In genomic region chr19:10912619-10913018, GRCh38 we compare ENCODE assay signal across 20 cellular contexts. TPM values are rescaled to one million over a fixed set of nuclear protein-coding genes. Genes with fewer than 3 reads are reported as not detected.
DNase-seq lines count a peak whose midpoint lies in the region; FAIRE-seq and TF ChIP-seq lines count a peak whose summit lies in the region.
"Had no signal": no experiment of that assay in that cellular context is flagged by ENCODE, and none has a peak within 500 bp of the region (broad histone marks: within the 10 kb centered on the region; RNA-seq: fewer than 3 reads in every experiment).

No MANE protein-coding gene starts in this region.

- no peak overlapping the region for H4K12ac ChIP-seq in trophoblast cell (ENCODE audit: low read depth, low read length)

- no peak overlapping the region for H2BK120ac ChIP-seq in trophoblast cell (ENCODE audit: insufficient read depth, low read length, poor library complexity)

- H3K36me3 ChIP-seq in trophoblast cell (ENCODE audit: control insufficient read depth in 1 of 2, insufficient read depth in 2 of 2, low read length in 2 of 2) = peaks cover 60 to 61% of the 10 kb centered on the region in 2 experiments
- peaks cover 62% of the 10 kb centered on the region for H3K36me3 ChIP-seq in HAP-1 (replicated peaks)

- H3K4me3 Mint-ChIP-seq in glutamatergic neuron (ENCODE audit: unreplicated experiment) = no peak overlapping the region
- H3K4me3 Mint-ChIP-seq: CD14-positive monocyte; CD4-positive, alpha-beta memory T cell; GM23338; IgD-negative memory B cell had no signal

- CTCF ChIA-PET in RWPE1 (lab: Yijun Ruan, JAX) = interaction anchor here (0.6 to 1.1 kb wide), 2 partner anchors 48 to 196 kb away, joined by 4 to 6 read pairs; no protein-coding TSS in a partner anchor

- H3K4me3 ChIP-seq in trophoblast cell (ENCODE audit: low read depth, low read length) (no peak overlapping the region), HAP-1 (no peak overlapping the region)
- H3K4me3 ChIP-seq: BLaER1, GM23338 had no signal

- no peaks in the 10 kb centered on the region for H3K27me3 ChIP-seq in trophoblast cell (ENCODE audit: insufficient read depth, low read length)
- H3K27me3 ChIP-seq in HAP-1 (ENCODE audit: low read depth) = no peaks in the 10 kb centered on the region
- H3K27me3 ChIP-seq: BLaER1 had no signal

- no peak overlapping the region for H3K18ac ChIP-seq in trophoblast cell (ENCODE audit: low read length)

- H3K9ac ChIP-seq in trophoblast cell (ENCODE audit: low read length) = no peak overlapping the region
- H3K9ac ChIP-seq: BLaER1 had no signal

- no peak for DNase-seq in RWPE1 (ENCODE audit: low spot score)
- no peak for DNase-seq in glutamatergic neuron
- no peak for DNase-seq in trophoblast cell
- DNase-seq in DMS153 (lab: John Stamatoyannopoulos, UW) = no peak
- no peak for DNase-seq in NCI-H69 (lab: John Stamatoyannopoulos, UW)
- DNase-seq in HAP-1 (ENCODE audit: low spot score in 2 of 2) = no peak
- no peak for DNase-seq in GM12892 (ENCODE audit: insufficient read length)
- DNase-seq: 8988T; CD4-positive, alpha-beta memory T cell; DMS53; DND-41; EL had no signal

- no peak overlapping the region for H3K4ac ChIP-seq in trophoblast cell (ENCODE audit: low read depth, low read length)

- FAIRE-seq in GM12892 (lab: Jason Lieb, UNC) = no peak
- FAIRE-seq: GM12891, GM18507, H54, HepG2 had no signal

- TF ChIP-seq POLR2A in GM12892 (IDR thresholded peaks at IDR 0.05; ENCODE audit: low read depth, low read length) = no peak

- no peak overlapping the region for H3K14ac ChIP-seq in trophoblast cell (ENCODE audit: low read length)

- H3K23ac ChIP-seq in trophoblast cell (ENCODE audit: low read length) = no peak overlapping the region

- POLR2A ChIA-PET in RWPE1 (lab: Yijun Ruan, JAX; ENCODE audit: low non-redundant PET) = no interaction called here

- H3K4me1 Mint-ChIP-seq in glutamatergic neuron (ENCODE audit: low read depth, unreplicated experiment) = peaks cover 9% of the 10 kb centered on the region
- H3K4me1 Mint-ChIP-seq: CD4-positive, alpha-beta memory T cell; GM23338; IgD-negative memory B cell had no signal

- in situ Hi-C loops in HAP-1 (cut with MboI; ENCODE audit: low sequenced_read_pairs) = no loop called here

- peaks cover 9 to 12% of the 10 kb centered on the region in 2 experiments for H3K4me1 ChIP-seq in trophoblast cell (ENCODE audit: control insufficient read depth in 1 of 2, insufficient read depth in 2 of 2, low read length in 2 of 2)
- no peaks in the 10 kb centered on the region for H3K4me1 ChIP-seq in HAP-1
- H3K4me1 ChIP-seq: BLaER1 had no signal

- no peak overlapping the region for H2BK5ac ChIP-seq in trophoblast cell (ENCODE audit: low read depth, low read length, poor library complexity)

- no peaks in the 10 kb centered on the region for H3K79me2 ChIP-seq in trophoblast cell (ENCODE audit: control insufficient read depth, insufficient read depth, low read length, poor library complexity)

- H3K27ac ChIP-seq in RWPE1 (0 out of 2 replicates have a peak overlapping the region, but pooled peaks have one; percentile 94), trophoblast cell (ENCODE audit: low read depth, low read length) (no peak overlapping the region)
- H3K27ac ChIP-seq: BLaER1 had no signal

- no peak overlapping the region for H4K91ac ChIP-seq in trophoblast cell (ENCODE audit: low read depth, low read length)

- H3K4me2 ChIP-seq in trophoblast cell (ENCODE audit: low read length) = no peak overlapping the region
- H3K4me2 ChIP-seq: BLaER1, GM23338 had no signal

- H4K8ac ChIP-seq in trophoblast cell (ENCODE audit: low read depth, low read length) = no peak overlapping the region

- no peak overlapping the region for H2BK12ac ChIP-seq in trophoblast cell (ENCODE audit: low read length)

- peaks cover 3% of the 10 kb centered on the region for H3K79me1 ChIP-seq in trophoblast cell (ENCODE audit: low read length)

- H3K36me3 Mint-ChIP-seq in glutamatergic neuron (ENCODE audit: unreplicated experiment) = no peaks in the 10 kb centered on the region
- H3K36me3 Mint-ChIP-seq: IgD-negative memory B cell had no signal

- peaks cover 7% of the 10 kb centered on the region for H3K9me3 Mint-ChIP-seq in glutamatergic neuron (ENCODE audit: unreplicated experiment)
- H3K9me3 Mint-ChIP-seq: CD4-positive, alpha-beta memory T cell; GM23338; IgD-negative memory B cell had no signal

- H3K27me3 Mint-ChIP-seq in glutamatergic neuron (ENCODE audit: unreplicated experiment) = peaks cover 5% of the 10 kb centered on the region
- H3K27me3 Mint-ChIP-seq: CD4-positive, alpha-beta memory T cell; IgD-negative memory B cell had no signal

- peak overlapping the region; percentile 18 for H2AK5ac ChIP-seq in trophoblast cell (ENCODE audit: low read length)

- H3K27ac Mint-ChIP-seq in glutamatergic neuron (ENCODE audit: unreplicated experiment) = peak overlapping the region; percentile 55
- H3K27ac Mint-ChIP-seq: CD4-positive, alpha-beta memory T cell; GM23338; IgD-negative memory B cell had no signal

- H3K9me3 ChIP-seq in trophoblast cell (ENCODE audit: insufficient read depth, low read depth, low read length) = no peaks in the 10 kb centered on the region
- no peaks in the 10 kb centered on the region for H3K9me3 ChIP-seq in HAP-1
- H3K9me3 ChIP-seq: BLaER1 had no signal

- no CpG with 5 or more reads among the region's 18 CpGs for WGBS in trophoblast cell (ENCODE audit: extremely low coverage, insufficient coverage, insufficient read length)

- TF ChIP-seq CTCF in RWPE1 (conservative IDR thresholded peaks at IDR 0.05; ENCODE audit: low read depth) (no peak), glutamatergic neuron (IDR thresholded peaks at IDR 0.05; ENCODE audit: partially characterized antibody, unreplicated experiment) (no peak)

- H2AFZ ChIP-seq in trophoblast cell (ENCODE audit: insufficient read depth, low read length, poor library complexity) = no peak overlapping the region
- H2AFZ ChIP-seq: GM23338 had no signal

RNA-seq across cellular contexts. Expression of gene YIPF2, which starts 15.8 kb away (rescaled TPM):
- 47.2 TPM for total RNA-seq in glutamatergic neuron (ENCODE audit: unreplicated experiment)
- polyA plus RNA-seq in trophoblast cell (2013) = 98.9 and 102 TPM in 2 replicates
- polyA plus RNA-seq in GM12892 (2012; ENCODE audit: missing spikeins) = 16.5 TPM

RNA-seq across cellular contexts. Expression of gene TIMM29, which starts 16.0 kb away (rescaled TPM):
- total RNA-seq in glutamatergic neuron (ENCODE audit: unreplicated experiment) = 31.8 TPM
- polyA plus RNA-seq in trophoblast cell (2013) = 21.1 and 21.2 TPM in 2 replicates
- 12.4 TPM for polyA plus RNA-seq in GM12892 (2012; ENCODE audit: missing spikeins)

RNA-seq across cellular contexts. Expression of gene CARM1, which starts 41.3 kb away (rescaled TPM):
- 133 TPM for total RNA-seq in glutamatergic neuron (ENCODE audit: unreplicated experiment)
- polyA plus RNA-seq in trophoblast cell (2013) = 77.7 and 79.2 TPM in 2 replicates
- 43.0 TPM for polyA plus RNA-seq in GM12892 (2012; ENCODE audit: missing spikeins)

RNA-seq across cellular contexts. Expression of gene SMARCA4, which starts 48.2 kb away (rescaled TPM):
- total RNA-seq in glutamatergic neuron (ENCODE audit: unreplicated experiment) = 513 TPM
- 117 and 121 TPM in 2 replicates for polyA plus RNA-seq in trophoblast cell (2013)
- 54.1 TPM for polyA plus RNA-seq in GM12892 (2012; ENCODE audit: missing spikeins)
